Comparison of ENCODE assay signal across 19 cellular contexts in the genomic region with DNA sequence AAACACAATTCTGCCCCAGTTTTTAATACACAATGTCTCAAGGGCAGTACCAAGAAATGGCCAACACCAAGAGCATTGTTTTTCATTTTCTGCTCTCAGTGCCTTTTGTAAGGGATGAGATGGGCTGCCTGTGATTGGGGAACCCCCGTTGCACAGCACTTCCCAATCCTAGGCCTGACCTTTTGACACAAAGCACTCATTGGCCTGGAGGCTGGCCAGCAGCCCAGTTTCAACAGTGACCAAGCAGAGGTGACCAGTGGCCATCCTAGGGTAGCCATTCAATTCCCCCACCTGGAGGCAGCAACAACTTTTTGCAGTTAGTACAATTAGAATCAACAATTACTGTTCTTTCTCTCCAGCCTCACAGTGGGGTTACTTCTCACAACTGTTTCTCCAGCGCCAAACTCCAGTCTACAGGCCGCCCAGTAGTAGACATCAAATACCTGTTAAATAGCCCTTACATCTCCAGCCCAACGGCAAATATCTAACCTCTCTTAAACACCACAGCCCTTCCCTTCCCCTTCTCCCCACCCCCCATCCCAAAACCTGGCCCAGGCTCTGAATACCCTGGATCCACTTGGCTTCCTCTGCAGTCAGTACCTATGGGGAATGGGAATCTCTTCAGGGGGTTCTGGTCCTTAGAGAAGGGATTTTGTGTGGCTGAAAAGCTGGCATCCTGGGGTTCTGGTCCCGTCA. TPM values are rescaled to one million over a fixed set of nuclear protein-coding genes. Genes with fewer than 3 reads are reported as not detected.
"Had no signal": no experiment of that assay in that cellular context is flagged by ENCODE, and none has a peak within 500 bp of the region (broad histone marks: within the 10 kb centered on the region; RNA-seq: fewer than 3 reads in every experiment).

No MANE protein-coding gene starts in this region.

- H3K27ac Mint-ChIP-seq: nephron; stimulated activated naive CD8-positive, alpha-beta T cell treated with anti-CD3 and anti-CD28 coated beads, Interleukin-15, amount 100 ng/mL, for 72 hours had no signal

- H3K27ac ChIP-seq: left ventricle myocardium inferior, prostate gland, upper lobe of left lung had no signal

- H3K36me3 ChIP-seq: left ventricle myocardium inferior, prostate gland, upper lobe of left lung had no signal

- H3K9me3 Mint-ChIP-seq: stimulated activated naive CD8-positive, alpha-beta T cell treated with anti-CD3 and anti-CD28 coated beads, Interleukin-15, amount 100 ng/mL, for 72 hours had no signal

- DNase-seq: activated CD4-positive, alpha-beta T cell treated with anti-CD3 and anti-CD28 coated beads for 1 hour; activated CD4-positive, alpha-beta T cell treated with anti-CD3 and anti-CD28 coated beads, Interleukin-2, amount 50 U/mL, for 4 hours; activated naive CD4-positive, alpha-beta T cell treated with anti-CD3 and anti-CD28 coated beads, Interleukin-2, amount 50 U/mL, for 16 hours; kidney; left ventricle myocardium inferior; mesenchymal stem cell; occipital lobe; right cardiac atrium; stimulated activated naive CD8-positive, alpha-beta T cell treated with anti-CD3 and anti-CD28 coated beads, Interleukin-15, amount 100 ng/mL, for 72 hours; upper lobe of left lung had no signal

- ATAC-seq: esophagus mucosa; stimulated activated naive CD8-positive, alpha-beta T cell treated with anti-CD3 and anti-CD28 coated beads, Interleukin-15, amount 100 ng/mL, for 72 hours had no signal

- H3K9me3 ChIP-seq: prostate gland, upper lobe of left lung had no signal

- H3K4me3 ChIP-seq: left ventricle myocardium inferior, prostate gland, smooth muscle cell, upper lobe of left lung had no signal

- H3K4me3 Mint-ChIP-seq: nephron; stimulated activated naive CD8-positive, alpha-beta T cell treated with anti-CD3 and anti-CD28 coated beads, Interleukin-15, amount 100 ng/mL, for 72 hours had no signal

- H3K4me1 ChIP-seq: prostate gland had no signal

- H3K4me2 ChIP-seq: smooth muscle cell had no signal

RNA-seq across cellular contexts. Expression of a gene that starts 37.3 kb away (rescaled TPM):
- total RNA-seq: astrocyte; bronchial epithelial cell; esophagus mucosa; left ventricle myocardium inferior; occipital lobe; right cardiac atrium; smooth muscle cell; T-helper 1 cell treated with Interleukin-12 subunit alpha and Interleukin-12 subunit beta and Interleukin-4 antibody, amounts not matched to agents 30 ng/mL and 1 ng/mL, for 36 hours; temporal lobe; upper lobe of left lung had no signal
- polyA plus RNA-seq: adipose tissue, right cardiac atrium, smooth muscle cell had no signal
